1 cellular context compared by ENCODE assay signal in the genomic region with DNA sequence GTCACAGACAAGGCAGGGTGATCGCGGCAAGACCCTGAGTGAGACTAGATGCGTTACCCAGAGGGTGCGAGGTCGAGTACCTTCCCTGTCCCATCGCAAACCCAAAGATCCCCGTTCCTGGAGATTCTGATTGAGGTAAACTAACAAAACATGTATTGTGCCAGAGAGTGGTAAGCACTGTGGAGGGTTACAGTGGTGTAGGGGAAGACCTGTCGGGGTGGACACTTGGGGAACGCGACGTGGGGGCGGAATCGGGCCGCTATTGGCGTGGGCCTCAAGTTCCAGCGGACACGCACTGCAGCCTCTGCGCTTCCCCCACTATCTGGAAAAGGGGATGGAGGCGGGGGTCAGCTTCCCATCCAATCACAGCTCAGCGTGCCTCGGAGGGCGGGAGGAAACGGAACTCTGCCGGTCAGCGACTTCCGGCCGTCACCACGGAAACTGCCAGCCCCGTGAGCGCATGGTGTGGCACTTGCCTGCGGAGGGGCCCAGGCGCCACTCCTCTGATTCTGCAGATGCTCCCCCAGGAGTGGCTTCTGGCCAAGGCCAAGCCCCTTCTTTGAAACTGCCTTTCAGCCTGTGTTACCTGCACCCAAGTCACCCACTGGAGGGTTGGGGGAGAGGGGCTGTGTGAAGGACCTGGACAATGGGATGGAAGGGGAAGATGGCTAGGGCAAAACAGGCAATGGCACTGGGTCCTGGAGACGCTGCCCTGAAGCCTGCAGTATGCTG.
TF ChIP-seq lines count a peak whose summit lies in the region.

No MANE protein-coding gene starts in this region.

TF ChIP-seq in HepG2, 621 proteins besides CTCF, POLR2A, EP300 and RAD21 (continued from another document and continues in another):
- TF ChIP-seq, protein P1, sequence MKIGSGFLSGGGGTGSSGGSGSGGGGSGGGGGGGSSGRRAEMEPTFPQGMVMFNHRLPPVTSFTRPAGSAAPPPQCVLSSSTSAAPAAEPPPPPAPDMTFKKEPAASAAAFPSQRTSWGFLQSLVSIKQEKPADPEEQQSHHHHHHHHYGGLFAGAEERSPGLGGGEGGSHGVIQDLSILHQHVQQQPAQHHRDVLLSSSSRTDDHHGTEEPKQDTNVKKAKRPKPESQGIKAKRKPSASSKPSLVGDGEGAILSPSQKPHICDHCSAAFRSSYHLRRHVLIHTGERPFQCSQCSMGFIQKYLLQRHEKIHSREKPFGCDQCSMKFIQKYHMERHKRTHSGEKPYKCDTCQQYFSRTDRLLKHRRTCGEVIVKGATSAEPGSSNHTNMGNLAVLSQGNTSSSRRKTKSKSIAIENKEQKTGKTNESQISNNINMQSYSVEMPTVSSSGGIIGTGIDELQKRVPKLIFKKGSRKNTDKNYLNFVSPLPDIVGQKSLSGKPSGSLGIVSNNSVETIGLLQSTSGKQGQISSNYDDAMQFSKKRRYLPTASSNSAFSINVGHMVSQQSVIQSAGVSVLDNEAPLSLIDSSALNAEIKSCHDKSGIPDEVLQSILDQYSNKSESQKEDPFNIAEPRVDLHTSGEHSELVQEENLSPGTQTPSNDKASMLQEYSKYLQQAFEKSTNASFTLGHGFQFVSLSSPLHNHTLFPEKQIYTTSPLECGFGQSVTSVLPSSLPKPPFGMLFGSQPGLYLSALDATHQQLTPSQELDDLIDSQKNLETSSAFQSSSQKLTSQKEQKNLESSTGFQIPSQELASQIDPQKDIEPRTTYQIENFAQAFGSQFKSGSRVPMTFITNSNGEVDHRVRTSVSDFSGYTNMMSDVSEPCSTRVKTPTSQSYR (CRISPR knock-in tag; IDR thresholded peaks at IDR 0.05; ENCODE audit: borderline replicate concordance): peak; percentile 73
- TF ChIP-seq SMAD3 (CRISPR knock-in tag; IDR thresholded peaks at IDR 0.05) (peak; percentile 75; the same call in 1 of the 2 replicates), ZFP41 (CRISPR knock-in tag; IDR thresholded peaks at IDR 0.05; ENCODE audit: borderline replicate concordance) (no peak; the same call in 1 of the 2 replicates), ZNF569 (CRISPR knock-in tag; IDR thresholded peaks at IDR 0.05; ENCODE audit: borderline replicate concordance) (0 out of 2 replicates have a peak, but pooled peaks have one; percentile 27), FOXK2 (IDR thresholded peaks at IDR 0.05) (no peak), PHB2 (IDR thresholded peaks at IDR 0.05; ENCODE audit: partially characterized antibody) (no peak), KLF6 (CRISPR knock-in tag; IDR thresholded peaks at IDR 0.05) (no peak), ZNF496 (CRISPR knock-in tag; IDR thresholded peaks at IDR 0.05; ENCODE audit: insufficient replicate concordance) (no peak), ZEB1 (IDR thresholded peaks at IDR 0.05; ENCODE audit: insufficient replicate concordance, low read depth) (peak; percentile 62), ZSCAN31 (CRISPR knock-in tag; IDR thresholded peaks at IDR 0.05; ENCODE audit: low read depth) (no peak), KLF9 (CRISPR knock-in tag; IDR thresholded peaks at IDR 0.05; ENCODE audit: low read depth) (peak; percentile 58; the same call in 1 of the 2 replicates), RBM22 (optimal IDR thresholded peaks at IDR 0.05; ENCODE audit: low read length) (peak; percentile 61), FOXO1 (CRISPR knock-in tag; IDR thresholded peaks at IDR 0.05) (no peak), ZBTB8A (CRISPR knock-in tag; IDR thresholded peaks at IDR 0.05; ENCODE audit: borderline replicate concordance, low read depth) (no peak), ZNF547 (CRISPR knock-in tag; IDR thresholded peaks at IDR 0.05) (no peak; the same call in 1 of the 2 replicates), PHF20 (CRISPR knock-in tag; IDR thresholded peaks at IDR 0.05) (peak; percentile 73), RFXAP (CRISPR knock-in tag; IDR thresholded peaks at IDR 0.05; ENCODE audit: borderline replicate concordance) (no peak), ONECUT2 (CRISPR knock-in tag; IDR thresholded peaks at IDR 0.05) (no peak), GTF2F1 (IDR thresholded peaks at IDR 0.05; ENCODE audit: low read length) (no peak), AKAP8 (CRISPR knock-in tag; IDR thresholded peaks at IDR 0.05) (peak; percentile 26; the same call in 1 of the 2 replicates), ZSCAN9 (CRISPR knock-in tag; IDR thresholded peaks at IDR 0.05; ENCODE audit: borderline replicate concordance) (peak; percentile 73; the same call in 1 of the 2 replicates), NFE2L2 (IDR thresholded peaks at IDR 0.05; ENCODE audit: low read length) (no peak), TARDBP (CRISPR knock-in tag; IDR thresholded peaks at IDR 0.05) (peak; percentile 61), TRIM24 (CRISPR knock-in tag; IDR thresholded peaks at IDR 0.05) (no peak), CBX1 (IDR thresholded peaks at IDR 0.05; ENCODE audit: low read depth) (no peak), NAIF1 (CRISPR knock-in tag; IDR thresholded peaks at IDR 0.05; ENCODE audit: borderline replicate concordance) (peak; percentile 65; the same call in 1 of the 2 replicates), ZNF720 (CRISPR knock-in tag; IDR thresholded peaks at IDR 0.05) (no peak), MZF1 (CRISPR knock-in tag; IDR thresholded peaks at IDR 0.05; ENCODE audit: borderline replicate concordance) (peak; percentile 63; the same call in 1 of the 2 replicates), ZNF205 (CRISPR knock-in tag; IDR thresholded peaks at IDR 0.05) (no peak), FOXJ3 (CRISPR knock-in tag; IDR thresholded peaks at IDR 0.05; ENCODE audit: borderline replicate concordance) (no peak), ZNF550 (CRISPR knock-in tag; IDR thresholded peaks at IDR 0.05; ENCODE audit: borderline replicate concordance) (no peak)
- TF ChIP-seq, protein P2, sequence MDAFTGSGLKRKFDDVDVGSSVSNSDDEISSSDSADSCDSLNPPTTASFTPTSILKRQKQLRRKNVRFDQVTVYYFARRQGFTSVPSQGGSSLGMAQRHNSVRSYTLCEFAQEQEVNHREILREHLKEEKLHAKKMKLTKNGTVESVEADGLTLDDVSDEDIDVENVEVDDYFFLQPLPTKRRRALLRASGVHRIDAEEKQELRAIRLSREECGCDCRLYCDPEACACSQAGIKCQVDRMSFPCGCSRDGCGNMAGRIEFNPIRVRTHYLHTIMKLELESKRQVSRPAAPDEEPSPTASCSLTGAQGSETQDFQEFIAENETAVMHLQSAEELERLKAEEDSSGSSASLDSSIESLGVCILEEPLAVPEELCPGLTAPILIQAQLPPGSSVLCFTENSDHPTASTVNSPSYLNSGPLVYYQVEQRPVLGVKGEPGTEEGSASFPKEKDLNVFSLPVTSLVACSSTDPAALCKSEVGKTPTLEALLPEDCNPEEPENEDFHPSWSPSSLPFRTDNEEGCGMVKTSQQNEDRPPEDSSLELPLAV (CRISPR knock-in tag; conservative IDR thresholded peaks at IDR 0.05; ENCODE audit: low read depth): no peak
- TF ChIP-seq, protein P3, sequence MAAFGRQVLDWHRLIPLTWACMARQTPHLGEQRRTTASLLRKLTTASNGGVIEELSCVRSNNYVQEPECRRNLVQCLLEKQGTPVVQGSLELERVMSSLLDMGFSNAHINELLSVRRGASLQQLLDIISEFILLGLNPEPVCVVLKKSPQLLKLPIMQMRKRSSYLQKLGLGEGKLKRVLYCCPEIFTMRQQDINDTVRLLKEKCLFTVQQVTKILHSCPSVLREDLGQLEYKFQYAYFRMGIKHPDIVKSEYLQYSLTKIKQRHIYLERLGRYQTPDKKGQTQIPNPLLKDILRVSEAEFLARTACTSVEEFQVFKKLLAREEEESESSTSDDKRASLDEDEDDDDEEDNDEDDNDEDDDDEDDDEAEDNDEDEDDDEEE (CRISPR knock-in tag; IDR thresholded peaks at IDR 0.05): no peak
- TF ChIP-seq, protein P4, sequence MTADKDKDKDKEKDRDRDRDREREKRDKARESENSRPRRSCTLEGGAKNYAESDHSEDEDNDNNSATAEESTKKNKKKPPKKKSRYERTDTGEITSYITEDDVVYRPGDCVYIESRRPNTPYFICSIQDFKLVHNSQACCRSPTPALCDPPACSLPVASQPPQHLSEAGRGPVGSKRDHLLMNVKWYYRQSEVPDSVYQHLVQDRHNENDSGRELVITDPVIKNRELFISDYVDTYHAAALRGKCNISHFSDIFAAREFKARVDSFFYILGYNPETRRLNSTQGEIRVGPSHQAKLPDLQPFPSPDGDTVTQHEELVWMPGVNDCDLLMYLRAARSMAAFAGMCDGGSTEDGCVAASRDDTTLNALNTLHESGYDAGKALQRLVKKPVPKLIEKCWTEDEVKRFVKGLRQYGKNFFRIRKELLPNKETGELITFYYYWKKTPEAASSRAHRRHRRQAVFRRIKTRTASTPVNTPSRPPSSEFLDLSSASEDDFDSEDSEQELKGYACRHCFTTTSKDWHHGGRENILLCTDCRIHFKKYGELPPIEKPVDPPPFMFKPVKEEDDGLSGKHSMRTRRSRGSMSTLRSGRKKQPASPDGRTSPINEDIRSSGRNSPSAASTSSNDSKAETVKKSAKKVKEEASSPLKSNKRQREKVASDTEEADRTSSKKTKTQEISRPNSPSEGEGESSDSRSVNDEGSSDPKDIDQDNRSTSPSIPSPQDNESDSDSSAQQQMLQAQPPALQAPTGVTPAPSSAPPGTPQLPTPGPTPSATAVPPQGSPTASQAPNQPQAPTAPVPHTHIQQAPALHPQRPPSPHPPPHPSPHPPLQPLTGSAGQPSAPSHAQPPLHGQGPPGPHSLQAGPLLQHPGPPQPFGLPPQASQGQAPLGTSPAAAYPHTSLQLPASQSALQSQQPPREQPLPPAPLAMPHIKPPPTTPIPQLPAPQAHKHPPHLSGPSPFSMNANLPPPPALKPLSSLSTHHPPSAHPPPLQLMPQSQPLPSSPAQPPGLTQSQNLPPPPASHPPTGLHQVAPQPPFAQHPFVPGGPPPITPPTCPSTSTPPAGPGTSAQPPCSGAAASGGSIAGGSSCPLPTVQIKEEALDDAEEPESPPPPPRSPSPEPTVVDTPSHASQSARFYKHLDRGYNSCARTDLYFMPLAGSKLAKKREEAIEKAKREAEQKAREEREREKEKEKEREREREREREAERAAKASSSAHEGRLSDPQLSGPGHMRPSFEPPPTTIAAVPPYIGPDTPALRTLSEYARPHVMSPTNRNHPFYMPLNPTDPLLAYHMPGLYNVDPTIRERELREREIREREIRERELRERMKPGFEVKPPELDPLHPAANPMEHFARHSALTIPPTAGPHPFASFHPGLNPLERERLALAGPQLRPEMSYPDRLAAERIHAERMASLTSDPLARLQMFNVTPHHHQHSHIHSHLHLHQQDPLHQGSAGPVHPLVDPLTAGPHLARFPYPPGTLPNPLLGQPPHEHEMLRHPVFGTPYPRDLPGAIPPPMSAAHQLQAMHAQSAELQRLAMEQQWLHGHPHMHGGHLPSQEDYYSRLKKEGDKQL (CRISPR knock-in tag; IDR thresholded peaks at IDR 0.05; ENCODE audit: low read depth): no peak
- TF ChIP-seq, protein P5, sequence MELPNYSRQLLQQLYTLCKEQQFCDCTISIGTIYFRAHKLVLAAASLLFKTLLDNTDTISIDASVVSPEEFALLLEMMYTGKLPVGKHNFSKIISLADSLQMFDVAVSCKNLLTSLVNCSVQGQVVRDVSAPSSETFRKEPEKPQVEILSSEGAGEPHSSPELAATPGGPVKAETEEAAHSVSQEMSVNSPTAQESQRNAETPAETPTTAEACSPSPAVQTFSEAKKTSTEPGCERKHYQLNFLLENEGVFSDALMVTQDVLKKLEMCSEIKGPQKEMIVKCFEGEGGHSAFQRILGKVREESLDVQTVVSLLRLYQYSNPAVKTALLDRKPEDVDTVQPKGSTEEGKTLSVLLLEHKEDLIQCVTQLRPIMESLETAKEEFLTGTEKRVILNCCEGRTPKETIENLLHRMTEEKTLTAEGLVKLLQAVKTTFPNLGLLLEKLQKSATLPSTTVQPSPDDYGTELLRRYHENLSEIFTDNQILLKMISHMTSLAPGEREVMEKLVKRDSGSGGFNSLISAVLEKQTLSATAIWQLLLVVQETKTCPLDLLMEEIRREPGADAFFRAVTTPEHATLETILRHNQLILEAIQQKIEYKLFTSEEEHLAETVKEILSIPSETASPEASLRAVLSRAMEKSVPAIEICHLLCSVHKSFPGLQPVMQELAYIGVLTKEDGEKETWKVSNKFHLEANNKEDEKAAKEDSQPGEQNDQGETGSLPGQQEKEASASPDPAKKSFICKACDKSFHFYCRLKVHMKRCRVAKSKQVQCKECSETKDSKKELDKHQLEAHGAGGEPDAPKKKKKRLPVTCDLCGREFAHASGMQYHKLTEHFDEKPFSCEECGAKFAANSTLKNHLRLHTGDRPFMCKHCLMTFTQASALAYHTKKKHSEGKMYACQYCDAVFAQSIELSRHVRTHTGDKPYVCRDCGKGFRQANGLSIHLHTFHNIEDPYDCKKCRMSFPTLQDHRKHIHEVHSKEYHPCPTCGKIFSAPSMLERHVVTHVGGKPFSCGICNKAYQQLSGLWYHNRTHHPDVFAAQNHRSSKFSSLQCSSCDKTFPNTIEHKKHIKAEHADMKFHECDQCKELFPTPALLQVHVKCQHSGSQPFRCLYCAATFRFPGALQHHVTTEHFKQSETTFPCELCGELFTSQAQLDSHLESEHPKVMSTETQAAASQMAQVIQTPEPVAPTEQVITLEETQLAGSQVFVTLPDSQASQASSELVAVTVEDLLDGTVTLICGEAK (IDR thresholded peaks at IDR 0.05): peak; percentile 57
- TF ChIP-seq, protein P5 (CRISPR knock-in tag; IDR thresholded peaks at IDR 0.05): no peak
- TF ChIP-seq, protein P6, sequence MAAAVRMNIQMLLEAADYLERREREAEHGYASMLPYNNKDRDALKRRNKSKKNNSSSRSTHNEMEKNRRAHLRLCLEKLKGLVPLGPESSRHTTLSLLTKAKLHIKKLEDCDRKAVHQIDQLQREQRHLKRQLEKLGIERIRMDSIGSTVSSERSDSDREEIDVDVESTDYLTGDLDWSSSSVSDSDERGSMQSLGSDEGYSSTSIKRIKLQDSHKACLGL (CRISPR knock-in tag; IDR thresholded peaks at IDR 0.05): peak; percentile 95
- TF ChIP-seq, protein P7, sequence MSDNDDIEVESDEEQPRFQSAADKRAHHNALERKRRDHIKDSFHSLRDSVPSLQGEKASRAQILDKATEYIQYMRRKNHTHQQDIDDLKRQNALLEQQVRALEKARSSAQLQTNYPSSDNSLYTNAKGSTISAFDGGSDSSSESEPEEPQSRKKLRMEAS (IDR thresholded peaks at IDR 0.05): peak; percentile 97
